25 cellular contexts compared by ENCODE assay signal in genomic region chr17:81314410-81315169, GRCh38.
"Had no signal": no experiment of that assay in that cellular context is flagged by ENCODE, and none has a peak within 500 bp of the region (broad histone marks: within the 10 kb centered on the region; RNA-seq: fewer than 3 reads in every experiment).

No MANE protein-coding gene starts in this region.

- H3K27me3 ChIP-seq: adrenal gland, body of pancreas, gastrocnemius medialis, tibial nerve, uterus had no signal

- H3K27ac ChIP-seq: body of pancreas, gastrocnemius medialis, tibial nerve, uterus had no signal

- DNase-seq: activated CD4-positive, alpha-beta T cell treated with anti-CD3 and anti-CD28 coated beads for 36 hours; activated CD4-positive, alpha-beta T cell treated with anti-CD3 and anti-CD28 coated beads, Interleukin-2, amount 50 U/mL, for 4 hours; activated CD4-positive, CD25-positive, alpha-beta regulatory T cell; activated effector memory CD4-positive, alpha-beta T cell treated with anti-CD3 and anti-CD28 coated beads, Interleukin-2, amount 50 U/mL, for 16 hours; activated naive CD4-positive, alpha-beta T cell treated with anti-CD3 and anti-CD28 coated beads for 36 hours; activated naive CD8-positive, alpha-beta T cell treated with anti-CD3 and anti-CD28 coated beads for 36 hours; activated T-cell treated with anti-CD3 and anti-CD28 coated beads, Interleukin-2, amount 50 U/mL, for 1 hour; adrenal gland; aorta; body of pancreas; effector memory CD4-positive, alpha-beta T cell; erythroblast; gastrocnemius medialis; immature natural killer cell; kidney; left colon; natural killer cell; stimulated activated CD4-positive, alpha-beta T cell treated with anti-CD3 and anti-CD28 coated beads, Interleukin-15, amount 100 ng/mL, for 24 hours; stimulated activated CD4-positive, alpha-beta T cell treated with anti-CD3 and anti-CD28 coated beads, Interleukin-2, amount 100 ng/mL, for 24 hours; stimulated activated naive CD4-positive, alpha-beta T cell had no signal

- H3K9me3 Mint-ChIP-seq: activated naive CD4-positive, alpha-beta T cell treated with anti-CD3 and anti-CD28 coated beads for 36 hours; activated naive CD8-positive, alpha-beta T cell treated with anti-CD3 and anti-CD28 coated beads for 36 hours; activated T-helper 1 cell treated with anti-CD3 and anti-CD28 coated beads, Interleukin-12 subunit alpha, Interleukin-12 subunit beta, Interleukin-2, Interleukin-4 antibody, amounts not matched to agents 30 ng/mL and 10 ng/mL and 1 ng/mL, durations not matched to agents 14 hours and 24 hours and 36 hours; immature natural killer cell; natural killer cell had no signal

- H3K4me3 Mint-ChIP-seq: activated CD4-positive, alpha-beta T cell treated with anti-CD3 and anti-CD28 coated beads for 36 hours; activated naive CD4-positive, alpha-beta T cell treated with anti-CD3 and anti-CD28 coated beads for 36 hours; activated naive CD8-positive, alpha-beta T cell treated with anti-CD3 and anti-CD28 coated beads for 36 hours; activated T-helper 1 cell treated with anti-CD3 and anti-CD28 coated beads, Interleukin-12 subunit alpha, Interleukin-12 subunit beta, Interleukin-2, Interleukin-4 antibody, amounts not matched to agents 30 ng/mL and 10 ng/mL and 1 ng/mL, durations not matched to agents 14 hours and 24 hours and 36 hours; immature natural killer cell; natural killer cell had no signal

- H3K4me1 Mint-ChIP-seq: activated CD4-positive, alpha-beta T cell treated with anti-CD3 and anti-CD28 coated beads for 36 hours; activated naive CD8-positive, alpha-beta T cell treated with anti-CD3 and anti-CD28 coated beads for 36 hours; immature natural killer cell had no signal

- H3K27ac Mint-ChIP-seq: activated CD4-positive, alpha-beta T cell treated with anti-CD3 and anti-CD28 coated beads for 36 hours; activated naive CD4-positive, alpha-beta T cell treated with anti-CD3 and anti-CD28 coated beads for 36 hours; activated naive CD8-positive, alpha-beta T cell treated with anti-CD3 and anti-CD28 coated beads for 36 hours; activated T-helper 1 cell treated with anti-CD3 and anti-CD28 coated beads, Interleukin-12 subunit alpha, Interleukin-12 subunit beta, Interleukin-2, Interleukin-4 antibody, amounts not matched to agents 30 ng/mL and 10 ng/mL and 1 ng/mL, durations not matched to agents 14 hours and 24 hours and 36 hours; immature natural killer cell; natural killer cell had no signal

- H3K4me2 ChIP-seq: smooth muscle cell had no signal

- H3K4me3 ChIP-seq: adrenal gland, body of pancreas, gastrocnemius medialis, smooth muscle cell, tibial nerve, uterus had no signal

- H3K36me3 ChIP-seq: adrenal gland, gastrocnemius medialis, tibial nerve, uterus had no signal

- H3K9me3 ChIP-seq: adrenal gland, body of pancreas, gastrocnemius medialis, tibial nerve, uterus had no signal

- FAIRE-seq: colon, kidney had no signal

- H3K36me3 Mint-ChIP-seq: activated naive CD8-positive, alpha-beta T cell treated with anti-CD3 and anti-CD28 coated beads for 36 hours; immature natural killer cell; natural killer cell had no signal
